Comparison of ENCODE assay signal across 1 cellular context in genomic region chr13:51639171-51639570, GRCh38.
TF ChIP-seq lines count a peak whose summit lies in the region.

No MANE protein-coding gene starts in this region.

TF ChIP-seq in IMR-90, 13 proteins besides CTCF, POLR2A, EP300 and RAD21:
- no peak for TF ChIP-seq MAZ (IDR thresholded peaks at IDR 0.05; ENCODE audit: borderline replicate concordance, low read depth, low read length)
- no peak for TF ChIP-seq ELK1 (IDR thresholded peaks at IDR 0.05; ENCODE audit: borderline replicate concordance, low read depth, low read length)
- TF ChIP-seq SMC3 (IDR thresholded peaks at IDR 0.05; ENCODE audit: low read depth, low read length), result no peak
- TF ChIP-seq FOS (IDR thresholded peaks at IDR 0.05; ENCODE audit: low read depth, low read length), result no peak
- TF ChIP-seq RCOR1 (IDR thresholded peaks at IDR 0.05; ENCODE audit: insufficient replicate concordance, low read length), result no peak
- no peak for TF ChIP-seq MAFK (IDR thresholded peaks at IDR 0.05; ENCODE audit: low read depth, low read length)
TF ChIP-seq in IMR-90: peak in this region for 0.
